In the genomic region with DNA sequence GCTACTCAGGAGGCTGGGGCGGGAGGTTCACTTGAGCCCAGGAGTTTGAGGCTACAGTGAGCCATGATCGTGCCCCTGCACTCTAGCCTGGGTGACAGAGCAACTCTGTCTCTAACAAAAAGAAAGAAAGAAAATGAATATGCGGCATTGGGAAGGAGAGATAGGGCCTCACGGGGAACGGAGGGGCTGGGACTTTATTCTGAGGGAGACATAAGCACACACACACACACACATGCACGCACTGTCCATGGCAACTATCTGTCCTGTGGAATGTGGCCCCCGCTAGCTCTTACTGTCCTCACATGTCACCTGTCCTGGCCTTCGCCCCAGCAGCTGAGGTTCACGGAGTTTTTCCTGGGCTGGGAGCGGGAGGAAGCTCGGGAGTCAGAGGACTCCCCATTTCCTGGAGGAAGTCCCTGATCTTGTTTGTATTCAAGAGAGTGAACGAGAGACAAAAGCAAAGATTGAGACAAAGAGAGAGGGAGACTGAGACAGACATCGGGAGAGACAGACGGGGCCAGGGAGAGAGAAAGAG, we compare ENCODE assay signal across 1 cellular context.
TF ChIP-seq lines count a peak whose summit lies in the region.

No MANE protein-coding gene starts in this region.

TF ChIP-seq in HepG2, 621 proteins besides CTCF, POLR2A, EP300 and RAD21 (continued from another document):
- TF ChIP-seq RBM22 (optimal IDR thresholded peaks at IDR 0.05; ENCODE audit: low read length): no peak
- TF ChIP-seq, protein P1, sequence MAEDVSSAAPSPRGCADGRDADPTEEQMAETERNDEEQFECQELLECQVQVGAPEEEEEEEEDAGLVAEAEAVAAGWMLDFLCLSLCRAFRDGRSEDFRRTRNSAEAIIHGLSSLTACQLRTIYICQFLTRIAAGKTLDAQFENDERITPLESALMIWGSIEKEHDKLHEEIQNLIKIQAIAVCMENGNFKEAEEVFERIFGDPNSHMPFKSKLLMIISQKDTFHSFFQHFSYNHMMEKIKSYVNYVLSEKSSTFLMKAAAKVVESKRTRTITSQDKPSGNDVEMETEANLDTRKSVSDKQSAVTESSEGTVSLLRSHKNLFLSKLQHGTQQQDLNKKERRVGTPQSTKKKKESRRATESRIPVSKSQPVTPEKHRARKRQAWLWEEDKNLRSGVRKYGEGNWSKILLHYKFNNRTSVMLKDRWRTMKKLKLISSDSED (CRISPR knock-in tag; IDR thresholded peaks at IDR 0.05): no peak
- peak; percentile 80 for TF ChIP-seq PHF21A (CRISPR knock-in tag; IDR thresholded peaks at IDR 0.05)
- TF ChIP-seq, protein P2, sequence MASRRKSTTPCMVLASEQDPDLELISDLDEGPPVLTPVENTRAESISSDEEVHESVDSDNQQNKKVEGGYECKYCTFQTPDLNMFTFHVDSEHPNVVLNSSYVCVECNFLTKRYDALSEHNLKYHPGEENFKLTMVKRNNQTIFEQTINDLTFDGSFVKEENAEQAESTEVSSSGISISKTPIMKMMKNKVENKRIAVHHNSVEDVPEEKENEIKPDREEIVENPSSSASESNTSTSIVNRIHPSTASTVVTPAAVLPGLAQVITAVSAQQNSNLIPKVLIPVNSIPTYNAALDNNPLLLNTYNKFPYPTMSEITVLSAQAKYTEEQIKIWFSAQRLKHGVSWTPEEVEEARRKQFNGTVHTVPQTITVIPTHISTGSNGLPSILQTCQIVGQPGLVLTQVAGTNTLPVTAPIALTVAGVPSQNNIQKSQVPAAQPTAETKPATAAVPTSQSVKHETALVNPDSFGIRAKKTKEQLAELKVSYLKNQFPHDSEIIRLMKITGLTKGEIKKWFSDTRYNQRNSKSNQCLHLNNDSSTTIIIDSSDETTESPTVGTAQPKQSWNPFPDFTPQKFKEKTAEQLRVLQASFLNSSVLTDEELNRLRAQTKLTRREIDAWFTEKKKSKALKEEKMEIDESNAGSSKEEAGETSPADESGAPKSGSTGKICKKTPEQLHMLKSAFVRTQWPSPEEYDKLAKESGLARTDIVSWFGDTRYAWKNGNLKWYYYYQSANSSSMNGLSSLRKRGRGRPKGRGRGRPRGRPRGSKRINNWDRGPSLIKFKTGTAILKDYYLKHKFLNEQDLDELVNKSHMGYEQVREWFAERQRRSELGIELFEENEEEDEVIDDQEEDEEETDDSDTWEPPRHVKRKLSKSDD (CRISPR knock-in tag; IDR thresholded peaks at IDR 0.05; ENCODE audit: low read depth): no peak
